9 cellular contexts compared by ENCODE assay signal in genomic region chr14:20682435-20683124, GRCh38. TPM values are rescaled to one million over a fixed set of nuclear protein-coding genes. Genes with fewer than 3 reads are reported as not detected.
DNase-seq lines count a peak whose midpoint lies in the region; ATAC-seq, FAIRE-seq and TF ChIP-seq lines count a peak whose summit lies in the region.
"Had no signal": no experiment of that assay in that cellular context is flagged by ENCODE, and none has a peak within 500 bp of the region (broad histone marks: within the 10 kb centered on the region; RNA-seq: fewer than 3 reads in every experiment).

No MANE protein-coding gene starts in this region.

- peak; percentile 76 for DNase-seq in NOMO-1 treated with DMSO at 0.1 percent for 48 hours (lab: John Stamatoyannopoulos, UW; ENCODE audit: unreplicated experiment)
- DNase-seq in activated CD8-positive, alpha-beta memory T cell treated with anti-CD3 and anti-CD28 coated beads, Interleukin-2, amount 50 U/mL, for 1 hour (ENCODE audit: extremely low read depth) = peak; percentile 53
- DNase-seq in endothelial cell of umbilical vein (ENCODE audit: low read depth, low spot score) = peak; percentile 95
- DNase-seq in stimulated activated CD8-positive, alpha-beta memory T cell treated with anti-CD3 and anti-CD28 coated beads, Interleukin-2, amount 100 ng/mL, for 1 hour (ENCODE audit: low read depth in 2 of 2) = peak; percentile 44 to 59

- dilution Hi-C loops in endothelial cell of umbilical vein (cut with MboI; ENCODE audit: extremely low pct_ligation_motif_present, low sequenced_read_pairs) = no loop called here

- peak; percentile 90 for FAIRE-seq in endothelial cell of umbilical vein (lab: Jason Lieb, UNC)
- FAIRE-seq: colon had no signal

- intact Hi-C loops in endothelial cell of umbilical vein (cut with micrococcal nuclease) = no loop called here

- no peaks in the 10 kb centered on the region for H3K79me2 ChIP-seq in endothelial cell of umbilical vein (ENCODE audit: control insufficient read depth, insufficient read depth, low read length)

- H3K9me3 ChIP-seq in endothelial cell of umbilical vein (replicated peaks; ENCODE audit: control insufficient read depth, insufficient read depth, low read length) = no peaks in the 10 kb centered on the region
- no peaks in the 10 kb centered on the region for H3K9me3 ChIP-seq in mononuclear cell (ENCODE audit: low read depth, low read length)

- no peaks in the 10 kb centered on the region for H3K36me3 ChIP-seq in endothelial cell of umbilical vein (ENCODE audit: control insufficient read depth in 2 of 2, extremely low read depth in 1 of 2, insufficient read depth in 2 of 2, low read length in 2 of 2)

- H3K27ac ChIP-seq in C4-2B (peak overlapping the region; percentile 92), endothelial cell of umbilical vein (ENCODE audit: insufficient read depth, low read depth, low read length) (peak overlapping the region; percentile 97)

- peak overlapping the region; percentile 86 for H3K4me2 ChIP-seq in endothelial cell of umbilical vein (ENCODE audit: insufficient read depth, low read length)

- H2AFZ ChIP-seq in endothelial cell of umbilical vein (ENCODE audit: low read depth, low read length) = peak overlapping the region; percentile 98

- CTCF ChIA-PET in endothelial cell of umbilical vein (lab: Charles Lee) = interaction anchor here (0.9 to 6.4 kb wide), 10 partner anchors 8 to 351 kb away, joined by 3 to 49 read pairs (median 12); partner anchors contain the start of gene RNASE1

- H3K4me3 ChIP-seq in endothelial cell of umbilical vein (replicated peaks in 1 of 3; ENCODE audit: insufficient read depth in 1 of 3, low read depth in 1 of 3, low read length in 3 of 3) = peak overlapping the region; percentile 40 to 84 (median 80)
- peak overlapping the region; percentile 93 for H3K4me3 ChIP-seq in mononuclear cell (ENCODE audit: low read length)

- no peaks in the 10 kb centered on the region for H3K9me1 ChIP-seq in endothelial cell of umbilical vein (replicated peaks; ENCODE audit: control insufficient read depth, extremely low read depth, insufficient read depth, low read length)

- H4K20me1 ChIP-seq in endothelial cell of umbilical vein (replicated peaks; ENCODE audit: control insufficient read depth, extremely low read depth, insufficient read depth, low read length) = no peaks in the 10 kb centered on the region

- peak; percentile 89 for TF ChIP-seq POLR2A in endothelial cell of umbilical vein (IDR thresholded peaks at IDR 0.05; ENCODE audit: low read depth, low read length)

- peaks cover 27% of the 10 kb centered on the region for H3K4me1 ChIP-seq in endothelial cell of umbilical vein (ENCODE audit: control insufficient read depth, extremely low read depth, insufficient read depth, low read length)
- H3K4me1 ChIP-seq in mononuclear cell (ENCODE audit: insufficient read depth, low read length) = peaks cover 61% of the 10 kb centered on the region

- no TSS peak for BruUV-seq in endothelial cell of umbilical vein (replicated peaks; lab: Mats Ljungman, UMichigan)

- peak overlapping the region; percentile 97 for H3K9ac ChIP-seq in endothelial cell of umbilical vein (replicated peaks; ENCODE audit: extremely low read depth, insufficient read depth, low read length)

- TF ChIP-seq CTCF in C4-2B (conservative IDR thresholded peaks at IDR 0.05) = no peak
- no peak for TF ChIP-seq CTCF in endothelial cell of umbilical vein (IDR thresholded peaks at IDR 0.05; ENCODE audit: extremely low read depth in 1 of 2, insufficient read depth in 1 of 2, low read depth in 1 of 2, low read length in 2 of 2)

- POLR2A ChIA-PET in endothelial cell of umbilical vein (lab: Charles Lee) = interaction anchor here (0.9 to 1.9 kb wide), 5 partner anchors 8 to 339 kb away, joined by 3 to 4 read pairs (median 4); partner anchors contain the start of genes APEX1, OSGEP, PARP2 and TEP1

- ATAC-seq in GM19395 (IDR thresholded peaks at IDR 0.05; ENCODE audit: unreplicated experiment) (peak; percentile 48), HG03520 (IDR thresholded peaks at IDR 0.05; ENCODE audit: unreplicated experiment) (peak; percentile 34)

- H3K27me3 ChIP-seq in endothelial cell of umbilical vein (ENCODE audit: control insufficient read depth in 2 of 2, insufficient read depth in 2 of 2, low read length in 2 of 2) (no peaks in the 10 kb centered on the region), mononuclear cell (ENCODE audit: insufficient read depth, low read length) (no peaks in the 10 kb centered on the region)

TF ChIP-seq in endothelial cell of umbilical vein, 7 proteins besides CTCF, POLR2A, EP300 and RAD21:
- no peak for TF ChIP-seq EZH2 (IDR thresholded peaks at IDR 0.05; ENCODE audit: borderline replicate concordance, low read depth, low read length, severe bottlenecking)
- TF ChIP-seq POLR2AphosphoS5 (IDR thresholded peaks at IDR 0.05; ENCODE audit: insufficient read depth, low read depth, low read length) = peak; percentile 56

RNA-seq across cellular contexts. Expression of gene RNASE4, which starts 1.8 kb away (rescaled TPM):
- total RNA-seq in endothelial cell of umbilical vein (6.9 and 8.7 TPM in 2 replicates), mononuclear cell (5.7 TPM)
- polyA plus RNA-seq in endothelial cell of umbilical vein = 27.4 and 35.1 TPM in 2 replicates
- 20.2 and 22.4 TPM in 2 replicates for polyA plus RNA-seq in endothelial cell of umbilical vein (2011; cell fraction: cytosol; rRNA removed)
- polyA plus RNA-seq in endothelial cell of umbilical vein (2011; cell fraction: nucleus; rRNA removed) = 9.6 and 11.6 TPM in 2 replicates
- 8.7 and 11.3 TPM in 2 replicates for polyA plus RNA-seq in endothelial cell of umbilical vein (2012)
- polyA minus RNA-seq in endothelial cell of umbilical vein = 36.5 and 39.6 TPM in 2 replicates
- polyA minus RNA-seq in endothelial cell of umbilical vein (2011; cell fraction: cytosol; rRNA and poly(A)+ RNA removed) = 2.0 TPM
- 2.9 and 3.7 TPM in 2 replicates for polyA minus RNA-seq in endothelial cell of umbilical vein (2011; cell fraction: nucleus; rRNA and poly(A)+ RNA removed)

RNA-seq across cellular contexts. Expression of gene ANG, which starts 6.0 kb away (rescaled TPM):
- total RNA-seq in endothelial cell of umbilical vein (5.7 and 6.2 TPM in 2 replicates), mononuclear cell (1.3 TPM)
- polyA plus RNA-seq in endothelial cell of umbilical vein = 11.2 and 12.2 TPM in 2 replicates
- polyA plus RNA-seq in endothelial cell of umbilical vein (2011; cell fraction: cytosol; rRNA removed) = 9.9 and 10.4 TPM in 2 replicates
- polyA plus RNA-seq in endothelial cell of umbilical vein (2011; cell fraction: nucleus; rRNA removed) = 4.4 and 5.2 TPM in 2 replicates
- polyA plus RNA-seq in endothelial cell of umbilical vein (2012) = 6.6 and 7.8 TPM in 2 replicates
- polyA minus RNA-seq in endothelial cell of umbilical vein = 8.2 and 9.7 TPM in 2 replicates
- 3.1 TPM for polyA minus RNA-seq in endothelial cell of umbilical vein (2011; cell fraction: cytosol; rRNA and poly(A)+ RNA removed)
- 1.7 and 3.8 TPM in 2 replicates for polyA minus RNA-seq in endothelial cell of umbilical vein (2011; cell fraction: nucleus; rRNA and poly(A)+ RNA removed)

RNA-seq across cellular contexts. Expression of gene OR6S1, which starts 41.1 kb away (rescaled TPM):
- not detected in 2 replicates for total RNA-seq in endothelial cell of umbilical vein
- polyA plus RNA-seq in endothelial cell of umbilical vein = not detected in 2 replicates
- not detected in 2 replicates for polyA plus RNA-seq in endothelial cell of umbilical vein (2011; cell fraction: cytosol; rRNA removed)
- polyA plus RNA-seq in endothelial cell of umbilical vein (2011; cell fraction: nucleus; rRNA removed) = not detected in 2 replicates
- polyA plus RNA-seq in endothelial cell of umbilical vein (2012) = not detected in 2 replicates
- polyA minus RNA-seq in endothelial cell of umbilical vein = not detected in 2 replicates
- not detected for polyA minus RNA-seq in endothelial cell of umbilical vein (2011; cell fraction: cytosol; rRNA and poly(A)+ RNA removed)
- polyA minus RNA-seq in endothelial cell of umbilical vein (2011; cell fraction: nucleus; rRNA and poly(A)+ RNA removed) = not detected in 2 replicates
- total RNA-seq in mononuclear cell = not detected

Comparison
In these comparisons a context has a peak if more than half of its experiments do, and no peak if none do; other contexts are left out.
1. Peak in every context shown above with its lines: DNase-seq, ATAC-seq, H3K4me3 ChIP-seq and H3K27ac ChIP-seq.